18 cellular contexts compared by ENCODE assay signal in genomic region chr13:113973218-113974164, GRCh38. TPM values are rescaled to one million over a fixed set of nuclear protein-coding genes. Genes with fewer than 3 reads are reported as not detected.
A peak's percentile ranks its signal among the peaks of the same experiment; 100 is the strongest.
DNase-seq lines count a peak whose midpoint lies in the region; ATAC-seq and TF ChIP-seq lines count a peak whose summit lies in the region.
"Had no signal": no experiment of that assay in that cellular context is flagged by ENCODE, and none has a peak within 500 bp of the region (broad histone marks: within the 10 kb centered on the region; RNA-seq: fewer than 3 reads in every experiment).

Gene C13orf46, minus strand, starts transcription at chr13:113974076. Its CDS starts 79 bp downstream, at chr13:113973997.

- ATAC-seq in lower lobe of right lung: no peak
- ATAC-seq in GM18909 (IDR thresholded peaks at IDR 0.05; ENCODE audit: poor library complexity, unreplicated experiment): no peak
- no peak for ATAC-seq in HG03457 (IDR thresholded peaks at IDR 0.05; ENCODE audit: unreplicated experiment)

- intact Hi-C loops in lower lobe of right lung (cut with DNase I) (no loop called here), sigmoid colon (cut with DNase I) (no loop called here)

- H3K4me3 ChIP-seq in H7 (ENCODE audit: insufficient read depth, low read depth, low read length) (no peak within 1 kb of the TSS), adipocyte (ENCODE audit: low read length) (no peak within 1 kb of the TSS), lower lobe of right lung (no peak within 1 kb of the TSS), sigmoid colon (no peak within 1 kb of the TSS)
- H3K4me3 ChIP-seq: hepatocyte had no signal

- peak within 1 kb of the TSS; percentile 35 for H3K9ac ChIP-seq in adipocyte (ENCODE audit: low read length)

- TF ChIP-seq POLR2A in sigmoid colon (IDR thresholded peaks at IDR 0.05): no peak

- H3K9me3 ChIP-seq in adipocyte (ENCODE audit: control insufficient read depth, low read length): no peaks in the 10 kb centered on the region
- H3K9me3 ChIP-seq in lower lobe of right lung: no peaks in the 10 kb centered on the region
- no peaks in the 10 kb centered on the region for H3K9me3 ChIP-seq in sigmoid colon

- H3K4me1 ChIP-seq in adipocyte (ENCODE audit: control insufficient read depth, insufficient read depth, low read length) (peaks cover 29% of the 10 kb centered on the region), lower lobe of right lung (peaks cover 22% of the 10 kb centered on the region), sigmoid colon (peaks cover 0 to 29% (median 25%) of the 10 kb centered on the region in 4 donors)

- H3K27ac ChIP-seq in lower lobe of right lung: no peak within 1 kb of the TSS
- peak within 1 kb of the TSS in 1 of 4 donors; percentile 89 for H3K27ac ChIP-seq in sigmoid colon
- H3K27ac ChIP-seq: hepatocyte had no signal

- H3K36me3 ChIP-seq in H7 (replicated peaks; ENCODE audit: control insufficient read depth, insufficient read depth, low read length): no peaks in the 10 kb centered on the region
- H3K36me3 ChIP-seq in adipocyte (ENCODE audit: control insufficient read depth, insufficient read depth, low read length, severe bottlenecking): peaks cover 29% of the 10 kb centered on the region
- peaks cover 21% of the 10 kb centered on the region for H3K36me3 ChIP-seq in lower lobe of right lung
- peaks cover 4 to 36% (median 10%) of the 10 kb centered on the region in 4 donors for H3K36me3 ChIP-seq in sigmoid colon

- TF ChIP-seq EP300 in sigmoid colon (IDR thresholded peaks at IDR 0.05): no peak

- TF ChIP-seq CTCF in lower lobe of right lung (IDR thresholded peaks at IDR 0.05) (no peak), sigmoid colon (IDR thresholded peaks at IDR 0.05) (no peak)

- H3K27me3 ChIP-seq in H7 (ENCODE audit: control insufficient read depth, insufficient read depth, low read length) (no peaks in the 10 kb centered on the region), adipocyte (replicated peaks; ENCODE audit: control insufficient read depth, insufficient read depth, low read length) (no peaks in the 10 kb centered on the region), lower lobe of right lung (ENCODE audit: low read depth) (no peaks in the 10 kb centered on the region), sigmoid colon (no peaks in the 10 kb centered on the region)
- H3K27me3 ChIP-seq: hepatocyte had no signal

- peak; percentile 56 for DNase-seq in H7
- DNase-seq in adipocyte (ENCODE audit: low read depth): no peak
- DNase-seq in lower lobe of right lung: peak; percentile 36
- DNase-seq in sigmoid colon: peak; percentile 64
- no peak for DNase-seq in NCI-H2171 (lab: John Stamatoyannopoulos, UW)
- DNase-seq in activated CD8-positive, alpha-beta memory T cell treated with anti-CD3 and anti-CD28 coated beads, Interleukin-2, amount 50 U/mL, for 4 hours: no peak
- DNase-seq: activated CD8-positive, alpha-beta memory T cell treated with anti-CD3 and anti-CD28 coated beads, Interleukin-2, amount 50 U/mL, for 48 hours; activated naive CD4-positive, alpha-beta T cell; effector CD8-positive, alpha-beta T cell; HCEC 1CT; kidney glomerular epithelial cell; NCI-H146; NCI-H345; SHP77 treated with DMSO at 0.1 percent for 48 hours; T-helper 2 cell had no signal

- 85 to 91% methylated on average over 44 of the region's 44 CpGs for WGBS in sigmoid colon, 2 donors

RNA-seq across cellular contexts. Expression of gene C13orf46, which starts in this region (rescaled TPM):
- not detected in 2 replicates for total RNA-seq in H7 (2014; rRNA removed; shearing (Covaris generic))
- total RNA-seq in lower lobe of right lung (14.0 TPM), sigmoid colon (10 to 100 TPM in 1 of 4 donors, under 1 TPM in 2, not detected in 1; 0.71 to 11.9 (median 0.81) TPM)
- 1 to 10 TPM in 1 of 3 donors, under 1 TPM in 1, not detected in 1; 0.23 to 1.2 TPM for polyA plus RNA-seq in sigmoid colon

Comparison
In these comparisons a context has a peak if more than half of its experiments do, and no peak if none do; other contexts are left out.
1. Peak in DNase-seq in H7; RNA of the gene not detected or under 1 TPM.
2. DNase-seq: peak in lower lobe of right lung (single experiment) and sigmoid colon (single experiment); none in adipocyte (single experiment), NCI-H2171 (single experiment) and activated CD8-positive, alpha-beta memory T cell treated with anti-CD3 and anti-CD28 coated beads, Interleukin-2, amount 50 U/mL, for 4 hours (single experiment).